Comparison of ENCODE assay signal across 8 cellular contexts in genomic region chr18:48676756-48677368, GRCh38.
DNase-seq lines count a peak whose midpoint lies in the region; ATAC-seq and TF ChIP-seq lines count a peak whose summit lies in the region.

No MANE protein-coding gene starts in this region.

- H3K9me3 ChIP-seq in NT2/D1 (ENCODE audit: insufficient read depth, low read length): no peaks in the 10 kb centered on the region

- peaks cover 2% of the 10 kb centered on the region for H3K4me1 Mint-ChIP-seq in activated T-cell treated with anti-CD3 and anti-CD28 coated beads, Interleukin-2, amount 50 U/mL, for 4 hours (ENCODE audit: low read depth)
- H3K4me1 Mint-ChIP-seq in nephron progenitor cell: peaks cover 38% of the 10 kb centered on the region
- H3K4me1 Mint-ChIP-seq in stimulated activated naive CD8-positive, alpha-beta T cell treated with anti-CD3 and anti-CD28 coated beads, Interleukin-15, amount 100 ng/mL, for 72 hours: peaks cover 12% of the 10 kb centered on the region

- H3K4me3 ChIP-seq in NT2/D1 (ENCODE audit: insufficient read length, low read depth): no peak overlapping the region

- no peaks in the 10 kb centered on the region for H3K27me3 Mint-ChIP-seq in activated T-cell treated with anti-CD3 and anti-CD28 coated beads, Interleukin-2, amount 50 U/mL, for 4 hours (ENCODE audit: low read depth)
- no peaks in the 10 kb centered on the region for H3K27me3 Mint-ChIP-seq in nephron progenitor cell (ENCODE audit: low read depth, poor library complexity)
- H3K27me3 Mint-ChIP-seq in stimulated activated naive CD8-positive, alpha-beta T cell treated with anti-CD3 and anti-CD28 coated beads, Interleukin-15, amount 100 ng/mL, for 72 hours: no peaks in the 10 kb centered on the region

- no peak overlapping the region for H3K9ac ChIP-seq in NT2/D1 (ENCODE audit: insufficient read length, low read depth)

- H3K27me3 ChIP-seq in NT2/D1 (ENCODE audit: insufficient read depth, insufficient read length): no peaks in the 10 kb centered on the region

- H3K4me3 Mint-ChIP-seq in activated T-cell treated with anti-CD3 and anti-CD28 coated beads, Interleukin-2, amount 50 U/mL, for 4 hours: no peak overlapping the region
- no peak overlapping the region for H3K4me3 Mint-ChIP-seq in nephron progenitor cell
- no peak overlapping the region for H3K4me3 Mint-ChIP-seq in stimulated activated naive CD8-positive, alpha-beta T cell treated with anti-CD3 and anti-CD28 coated beads, Interleukin-15, amount 100 ng/mL, for 72 hours

- peak; percentile 94 for TF ChIP-seq CTCF in nephron progenitor cell (IDR thresholded peaks at IDR 0.05)

- peaks cover 17% of the 10 kb centered on the region for H3K36me3 ChIP-seq in NT2/D1 (ENCODE audit: insufficient read depth, insufficient read length, low read length)

- H3K27ac Mint-ChIP-seq in nephron progenitor cell: no peak overlapping the region
- no peak overlapping the region for H3K27ac Mint-ChIP-seq in stimulated activated naive CD8-positive, alpha-beta T cell treated with anti-CD3 and anti-CD28 coated beads, Interleukin-15, amount 100 ng/mL, for 72 hours

- DNase-seq in Daoy (ENCODE audit: low read depth) (peak; percentile 65), NT2/D1 (ENCODE audit: low read depth, low spot score) (peak; percentile 30), fibroblast of gingiva (ENCODE audit: low read depth) (peak; percentile 14), nephron progenitor cell (peak; percentile 92)
- DNase-seq in activated T-cell treated with anti-CD3 and anti-CD28 coated beads, Interleukin-2, amount 50 U/mL, for 4 hours: peak; percentile 62
- peak; percentile 68 to 74 for DNase-seq in stimulated activated naive CD8-positive, alpha-beta T cell treated with anti-CD3 and anti-CD28 coated beads, Interleukin-15, amount 100 ng/mL, for 72 hours

- H3K4me1 ChIP-seq in NT2/D1 (ENCODE audit: insufficient read depth, insufficient read length): peaks cover 8% of the 10 kb centered on the region

- ATAC-seq in HG02759 (IDR thresholded peaks at IDR 0.05; ENCODE audit: unreplicated experiment) (peak; percentile 60), HG03469 (IDR thresholded peaks at IDR 0.05; ENCODE audit: unreplicated experiment) (no peak)
- peak; percentile 47 to 56 for ATAC-seq in activated T-cell treated with anti-CD3 and anti-CD28 coated beads, Interleukin-2, amount 50 U/mL, for 4 hours
- ATAC-seq in stimulated activated naive CD8-positive, alpha-beta T cell treated with anti-CD3 and anti-CD28 coated beads, Interleukin-15, amount 100 ng/mL, for 72 hours: peak; percentile 67

- no peaks in the 10 kb centered on the region for H3K36me3 Mint-ChIP-seq in activated T-cell treated with anti-CD3 and anti-CD28 coated beads, Interleukin-2, amount 50 U/mL, for 4 hours (ENCODE audit: insufficient read depth)
- H3K36me3 Mint-ChIP-seq in nephron progenitor cell (ENCODE audit: low read depth): peaks cover under 1% of the 10 kb centered on the region

- no peaks in the 10 kb centered on the region for H3K9me3 Mint-ChIP-seq in activated T-cell treated with anti-CD3 and anti-CD28 coated beads, Interleukin-2, amount 50 U/mL, for 4 hours
- peaks cover under 1% of the 10 kb centered on the region for H3K9me3 Mint-ChIP-seq in nephron progenitor cell
- H3K9me3 Mint-ChIP-seq in stimulated activated naive CD8-positive, alpha-beta T cell treated with anti-CD3 and anti-CD28 coated beads, Interleukin-15, amount 100 ng/mL, for 72 hours: peaks cover 0 to under 1% of the 10 kb centered on the region in 2 donors

Comparison
In these comparisons a context has a peak if more than half of its experiments do, and no peak if none do; other contexts are left out.
1. DNase-seq: peak in every context shown above with its lines; median percentile 92 in nephron progenitor cell; 71 in stimulated activated naive CD8-positive, alpha-beta T cell treated with anti-CD3 and anti-CD28 coated beads, Interleukin-15, amount 100 ng/mL, for 72 hours; 65 in Daoy; 62 in activated T-cell treated with anti-CD3 and anti-CD28 coated beads, Interleukin-2, amount 50 U/mL, for 4 hours; 30 in NT2/D1; 14 in fibroblast of gingiva.